ENCODE assay signal across 10 cellular contexts in genomic region chr7:88664630-88665233, GRCh38.
DNase-seq lines count a peak whose midpoint lies in the region; ATAC-seq, FAIRE-seq and TF ChIP-seq lines count a peak whose summit lies in the region.
"Had no signal": no experiment of that assay in that cellular context is flagged by ENCODE, and none has a peak within 500 bp of the region (broad histone marks: within the 10 kb centered on the region; RNA-seq: fewer than 3 reads in every experiment).

No MANE protein-coding gene starts in this region.

- H3K9ac ChIP-seq in Karpas-422 (ENCODE audit: low read length), result no peak overlapping the region

- no peaks in the 10 kb centered on the region for H3K9me3 Mint-ChIP-seq in activated naive CD4-positive, alpha-beta T cell treated with anti-CD3 and anti-CD28 coated beads for 36 hours
- H3K9me3 Mint-ChIP-seq in Caco-2 (ENCODE audit: unreplicated experiment), result no peaks in the 10 kb centered on the region

- H3K4me3 ChIP-seq in RWPE2 (ENCODE audit: severe bottlenecking) (no peak overlapping the region), fibroblast of mammary gland (ENCODE audit: control insufficient read depth, low read depth, low read length) (no peak overlapping the region), Caco-2 (ENCODE audit: low read depth, low read length) (no peak overlapping the region), Karpas-422 (ENCODE audit: low read length) (no peak overlapping the region)

- no peak overlapping the region for H3K27ac Mint-ChIP-seq in activated naive CD4-positive, alpha-beta T cell treated with anti-CD3 and anti-CD28 coated beads for 36 hours
- no peak overlapping the region for H3K27ac Mint-ChIP-seq in Caco-2 (ENCODE audit: unreplicated experiment)

- no peak overlapping the region for H3K27ac ChIP-seq in RWPE2 (ENCODE audit: poor library complexity, severe bottlenecking)
- H3K27ac ChIP-seq in Karpas-422 (ENCODE audit: low read length), result no peak overlapping the region

- no peaks in the 10 kb centered on the region for H3K36me3 Mint-ChIP-seq in activated naive CD4-positive, alpha-beta T cell treated with anti-CD3 and anti-CD28 coated beads for 36 hours (ENCODE audit: low read depth)
- H3K36me3 Mint-ChIP-seq in Caco-2 (ENCODE audit: insufficient read depth, unreplicated experiment), result no peaks in the 10 kb centered on the region

- H3K4me1 ChIP-seq in RWPE2 (ENCODE audit: insufficient read depth, poor library complexity, severe bottlenecking) (no peaks in the 10 kb centered on the region), Caco-2 (no peaks in the 10 kb centered on the region; the same call in 1 of the 2 replicates), Karpas-422 (ENCODE audit: low read length) (no peaks in the 10 kb centered on the region)

- H3K9me3 ChIP-seq in RWPE2 (ENCODE audit: severe bottlenecking) (no peaks in the 10 kb centered on the region), Caco-2 (no peaks in the 10 kb centered on the region), Karpas-422 (ENCODE audit: low read length) (no peaks in the 10 kb centered on the region)

- no peak overlapping the region for H2AFZ ChIP-seq in Karpas-422 (ENCODE audit: low read length)

- CTCF ChIA-PET in activated naive CD4-positive, alpha-beta T cell treated with anti-CD3 and anti-CD28 coated beads for 36 hours (lab: Charles Lee), result interaction anchor here (0.6 kb wide), 1 partner anchor 120 kb away, joined by 4 read pairs; no protein-coding TSS in a partner anchor
- CTCF ChIA-PET in Caco-2 (lab: Charles Lee), result no interaction called here

- H3K79me2 ChIP-seq in Karpas-422 (ENCODE audit: low read length), result no peaks in the 10 kb centered on the region

- no peaks in the 10 kb centered on the region for H3K4me1 Mint-ChIP-seq in activated naive CD4-positive, alpha-beta T cell treated with anti-CD3 and anti-CD28 coated beads for 36 hours (ENCODE audit: low read depth)
- H3K4me1 Mint-ChIP-seq in Caco-2 (ENCODE audit: low read depth, unreplicated experiment), result no peaks in the 10 kb centered on the region

- H4K20me1 ChIP-seq in Karpas-422 (ENCODE audit: insufficient read depth, low read depth, low read length), result no peaks in the 10 kb centered on the region

- ATAC-seq in RWPE2 (ENCODE audit: low read depth) (peak; percentile 73; the same call in 2 of the 3 replicates), GM21619 (IDR thresholded peaks at IDR 0.05; ENCODE audit: unreplicated experiment) (no peak)

- no peaks in the 10 kb centered on the region for H3K27me3 Mint-ChIP-seq in activated naive CD4-positive, alpha-beta T cell treated with anti-CD3 and anti-CD28 coated beads for 36 hours (ENCODE audit: low read depth)
- H3K27me3 Mint-ChIP-seq in Caco-2 (ENCODE audit: insufficient read depth, unreplicated experiment), result peaks cover 5% of the 10 kb centered on the region

- H3K4me2 ChIP-seq in Karpas-422 (ENCODE audit: low read depth, low read length, poor library complexity, severe bottlenecking), result no peak overlapping the region

- peak; percentile 96 for FAIRE-seq in H54 (lab: Jason Lieb, UNC)

- TF ChIP-seq CTCF in RWPE2 (IDR thresholded peaks at IDR 0.05; ENCODE audit: poor library complexity, severe bottlenecking) (no peak), fibroblast of mammary gland (conservative IDR thresholded peaks at IDR 0.05; ENCODE audit: control insufficient read depth, insufficient read depth, low read depth, low read length) (no peak), Caco-2 (IDR thresholded peaks at IDR 0.05; ENCODE audit: insufficient read depth in 1 of 2, low read depth in 1 of 2, low read length in 1 of 2, severe bottlenecking in 1 of 2, unreplicated experiment in 1 of 2) (no peak)

- no TSS peak for BruUV-seq in Caco-2 (replicated peaks; lab: Mats Ljungman, UMichigan)

- H3K9me2 ChIP-seq in Karpas-422 (replicated peaks; ENCODE audit: insufficient read depth, low read length), result no peaks in the 10 kb centered on the region

- H3K4me3 Mint-ChIP-seq in activated naive CD4-positive, alpha-beta T cell treated with anti-CD3 and anti-CD28 coated beads for 36 hours, result no peak overlapping the region
- H3K4me3 Mint-ChIP-seq in Caco-2 (ENCODE audit: unreplicated experiment), result no peak overlapping the region

- POLR2A ChIA-PET in Caco-2 (lab: Charles Lee), result no interaction called here

- H3K27me3 ChIP-seq in RWPE2 (ENCODE audit: insufficient read depth, poor library complexity, severe bottlenecking) (no peaks in the 10 kb centered on the region), Caco-2 (replicated peaks; ENCODE audit: control insufficient read depth, insufficient read depth, low read length) (no peaks in the 10 kb centered on the region), Karpas-422 (ENCODE audit: low read length) (no peaks in the 10 kb centered on the region)

- DNase-seq in H54 (ENCODE audit: insufficient read length, low spot score) (peak; percentile 15), RWPE2 (ENCODE audit: low spot score) (no peak), fibroblast of mammary gland (ENCODE audit: low read depth) (peak; percentile 6), renal cortical epithelial cell (ENCODE audit: low read depth) (peak; percentile 81), Caco-2 (no peak), Karpas-422 (no peak)
- no peak for DNase-seq in activated naive CD4-positive, alpha-beta T cell treated with anti-CD3 and anti-CD28 coated beads for 36 hours
- DNase-seq: effector CD4-positive, alpha-beta T cell; NCI-H1092 had no signal

- TF ChIP-seq POLR2A in H54 (IDR thresholded peaks at IDR 0.05; ENCODE audit: low read depth, low read length), result no peak

- intact Hi-C loops in activated naive CD4-positive, alpha-beta T cell treated with anti-CD3 and anti-CD28 coated beads for 36 hours (cut with micrococcal nuclease), result no loop called here
- intact Hi-C loops in Caco-2 (cut with micrococcal nuclease; ENCODE audit: unreplicated experiment), result no loop called here

- H3K36me3 ChIP-seq in RWPE2 (ENCODE audit: low read depth) (no peaks in the 10 kb centered on the region), Caco-2 (ENCODE audit: control insufficient read depth, insufficient read depth, low read length) (no peaks in the 10 kb centered on the region), Karpas-422 (ENCODE audit: insufficient read depth, low read length) (no peaks in the 10 kb centered on the region)

Comparison
In these comparisons a context has a peak if more than half of its experiments do, and no peak if none do; other contexts are left out.
1. DNase-seq: peak in H54 (single experiment), fibroblast of mammary gland (single experiment) and renal cortical epithelial cell (single experiment); none in RWPE2 (single experiment), activated naive CD4-positive, alpha-beta T cell treated with anti-CD3 and anti-CD28 coated beads for 36 hours (single experiment), Caco-2 (0 of 2) and Karpas-422 (single experiment).